ENCODE assay signal across 8 cellular contexts in genomic region chr19:9323919-9324583, GRCh38. TPM values are rescaled to one million over a fixed set of nuclear protein-coding genes. Genes with fewer than 3 reads are reported as not detected.
DNase-seq lines count a peak whose midpoint lies in the region; ATAC-seq lines count a peak whose summit lies in the region.

Gene ZNF559, plus strand, starts transcription at chr19:9324179. Its CDS starts 14,371 bp downstream, at chr19:9338550.

- H3K36me3 ChIP-seq in endocrine pancreas (ENCODE audit: control insufficient read depth, insufficient read depth, low read length) (peaks cover 4% of the 10 kb centered on the region), mesodermal cell (ENCODE audit: control insufficient read depth, insufficient read depth, low read length) (peaks cover 29% of the 10 kb centered on the region)

- H3K9me3 ChIP-seq in endocrine pancreas (ENCODE audit: control insufficient read depth, low read length), result peaks cover 6% of the 10 kb centered on the region
- peaks cover 29% of the 10 kb centered on the region for H3K9me3 ChIP-seq in mesodermal cell (ENCODE audit: control insufficient read depth, low read length)

- peak within 1 kb of the TSS; percentile 60 for H3K9ac ChIP-seq in endocrine pancreas (ENCODE audit: control insufficient read depth, insufficient read depth, low read length)

- peak; percentile 95 for ATAC-seq in GM21360 (IDR thresholded peaks at IDR 0.05; ENCODE audit: unreplicated experiment)

- H3K4me1 ChIP-seq in endocrine pancreas (ENCODE audit: control insufficient read depth, insufficient read depth, low read length), result no peaks in the 10 kb centered on the region
- H3K4me1 ChIP-seq in mesodermal cell (ENCODE audit: control insufficient read depth, insufficient read depth, low read length, poor library complexity, severe bottlenecking), result no peaks in the 10 kb centered on the region

- H3K4me3 ChIP-seq in endocrine pancreas (ENCODE audit: control insufficient read depth, insufficient read depth, low read length) (peak within 1 kb of the TSS; percentile 76), mesodermal cell (ENCODE audit: extremely low read depth, insufficient read depth, low read length, poor library complexity, severe bottlenecking) (peak within 1 kb of the TSS; percentile 76)

- peak; percentile 91 for DNase-seq in Caki2 (ENCODE audit: low read depth)
- peak; percentile 90 for DNase-seq in HT1080 (ENCODE audit: low read depth)
- peak; percentile 95 for DNase-seq in NOMO-1 (lab: John Stamatoyannopoulos, UW; ENCODE audit: unreplicated experiment in 2 of 2)
- DNase-seq in activated CD8-positive, alpha-beta memory T cell treated with anti-CD3 and anti-CD28 coated beads for 48 hours (ENCODE audit: low read depth in 2 of 3, low spot score in 2 of 3), result peak; percentile 90 to 97 (median 93)
- peak; percentile 98 for DNase-seq in stimulated activated CD8-positive, alpha-beta memory T cell treated with anti-CD3 and anti-CD28 coated beads, Interleukin-15, amount 100 ng/mL, for 24 hours (ENCODE audit: low read depth)

- peak within 1 kb of the TSS; percentile 80 for H3K27ac ChIP-seq in mesodermal cell (ENCODE audit: low read depth, low read length, severe bottlenecking)

- H3K27me3 ChIP-seq in endocrine pancreas (ENCODE audit: control insufficient read depth, insufficient read depth, low read length), result no peaks in the 10 kb centered on the region

- WGBS in mesodermal cell (ENCODE audit: insufficient coverage in 2 of 2), 2 experiments, result 1 to 6% methylated on average over 27 to 43 of the region's 48 CpGs

- in situ Hi-C loops in Caki2 (cut with HindIII; ENCODE audit: low pct_unique_long_range_greater_than_20kb, low sequenced_read_pairs), result no loop called here

RNA-seq across cellular contexts. Expression of gene ZNF559, which starts in this region (rescaled TPM):
- total RNA-seq in Caki2 (2014; rRNA removed; shearing (Covaris generic); ENCODE audit: low replicate concordance), result 3.9 and 4.6 TPM in 2 replicates
- total RNA-seq in HT1080 (2014; rRNA removed; shearing (Covaris generic)), result 7.6 and 8.4 TPM in 2 replicates
- 2.4 and 5.2 TPM in 2 replicates for polyA plus RNA-seq in HT1080 (2015; cell fraction: cytosol; rRNA removed)
- 4.4 and 6.2 TPM in 2 replicates for polyA plus RNA-seq in HT1080 (2015; cell fraction: nucleus; rRNA removed)
- 13.3 TPM for polyA plus RNA-seq in mesodermal cell (2013, experiment 1 of 2)
- polyA plus RNA-seq in mesodermal cell (2013, experiment 2 of 2), result 12.1 TPM

Comparison
In these comparisons a context has a peak if more than half of its experiments do, and no peak if none do; other contexts are left out.
1. Peak in every context shown above with its lines: DNase-seq, ATAC-seq, H3K4me3 ChIP-seq and H3K27ac ChIP-seq.